8 cellular contexts compared by ENCODE assay signal in genomic region chr3:69120879-69121464, GRCh38. TPM values are rescaled to one million over a fixed set of nuclear protein-coding genes. Genes with fewer than 3 reads are reported as not detected.
DNase-seq lines count a peak whose midpoint lies in the region; ATAC-seq and TF ChIP-seq lines count a peak whose summit lies in the region.

No MANE protein-coding gene starts in this region.

- no peaks in the 10 kb centered on the region for H3K9me3 ChIP-seq in Caco-2
- H3K9me3 ChIP-seq in Peyer's patch: no peaks in the 10 kb centered on the region
- no peaks in the 10 kb centered on the region for H3K9me3 ChIP-seq in ovary
- H3K9me3 ChIP-seq in transverse colon: no peaks in the 10 kb centered on the region

- intact Hi-C loops in Caco-2 (cut with micrococcal nuclease; ENCODE audit: unreplicated experiment) (loop anchor here (1.0 kb wide), 3 partner anchors 185 to 550 kb away; no protein-coding TSS in a partner anchor), ovary (cut with DNase I) (no loop called here), transverse colon (cut with DNase I; ENCODE audit: low total_unique reads) (no loop called here)

- no peaks in the 10 kb centered on the region for H3K36me3 ChIP-seq in Caco-2 (ENCODE audit: control insufficient read depth, insufficient read depth, low read length)
- no peaks in the 10 kb centered on the region for H3K36me3 ChIP-seq in Peyer's patch
- no peaks in the 10 kb centered on the region for H3K36me3 ChIP-seq in ovary
- H3K36me3 ChIP-seq in transverse colon: no peaks in the 10 kb centered on the region

- no peak overlapping the region for H3K27ac Mint-ChIP-seq in Caco-2 (ENCODE audit: unreplicated experiment)

- H3K36me3 Mint-ChIP-seq in Caco-2 (ENCODE audit: insufficient read depth, unreplicated experiment): no peaks in the 10 kb centered on the region

- H3K4me3 ChIP-seq in Caco-2 (ENCODE audit: low read depth, low read length): no peak overlapping the region
- no peak overlapping the region for H3K4me3 ChIP-seq in Peyer's patch
- no peak overlapping the region for H3K4me3 ChIP-seq in foreskin fibroblast (ENCODE audit: low read depth in 1 of 2, low read length in 2 of 2)
- no peak overlapping the region for H3K4me3 ChIP-seq in ovary
- no peak overlapping the region for H3K4me3 ChIP-seq in transverse colon

- CTCF ChIA-PET in Caco-2 (lab: Charles Lee): interaction anchor here (0.6 to 1.4 kb wide), 4 partner anchors 42 to 265 kb away, joined by 3 to 5 read pairs (median 4); partner anchors contain the start of gene FRMD4B

- BruUV-seq in Caco-2 (replicated peaks; lab: Mats Ljungman, UMichigan): no TSS peak

- DNase-seq in Caco-2 (peak; percentile 81 to 84), HUDEP-2 (lab: John Stamatoyannopoulos, UW; ENCODE audit: unreplicated experiment in 76 of 76) (peak in 64 of 76 experiments; percentile 5 to 81 (median 47)), Peyer's patch (peak in 2 of 3 donors; percentile 85 to 95), activated T-helper 1 cell treated with Interleukin-2 at 50 U/mL for 16 hours (ENCODE audit: low read depth) (peak; percentile 59), foreskin fibroblast (peak; percentile 50 to 82), ovary (peak in 4 of 5 donors; percentile 43 to 78 (median 56)), transverse colon (peak; percentile 86)

- H3K9me3 Mint-ChIP-seq in Caco-2 (ENCODE audit: unreplicated experiment): no peaks in the 10 kb centered on the region

- no peak overlapping the region for H3K4me3 Mint-ChIP-seq in Caco-2 (ENCODE audit: unreplicated experiment)

- WGBS in ovary, 3 donors: 0 to 5% (median 3%) methylated on average over 1 of the region's 1 CpG
- WGBS in transverse colon (ENCODE audit: low coverage in 1 of 2), 2 donors: 0% methylated on average over 1 of the region's 1 CpG

- TF ChIP-seq EP300 in ovary (IDR thresholded peaks at IDR 0.05) (no peak), transverse colon (IDR thresholded peaks at IDR 0.05; ENCODE audit: low read depth) (no peak)

- H3K4me1 ChIP-seq in Caco-2: peaks cover 8% of the 10 kb centered on the region; the same call in 1 of the 2 replicates
- H3K4me1 ChIP-seq in Peyer's patch: no peaks in the 10 kb centered on the region
- H3K4me1 ChIP-seq in ovary (ENCODE audit: insufficient read depth): no peaks in the 10 kb centered on the region
- H3K4me1 ChIP-seq in transverse colon: peaks cover 0 to 3% (median 0%) of the 10 kb centered on the region in 4 donors

- no peaks in the 10 kb centered on the region for H3K27me3 Mint-ChIP-seq in Caco-2 (ENCODE audit: insufficient read depth, unreplicated experiment)

- H3K27me3 ChIP-seq in Caco-2 (replicated peaks; ENCODE audit: control insufficient read depth, insufficient read depth, low read length): no peaks in the 10 kb centered on the region
- no peaks in the 10 kb centered on the region for H3K27me3 ChIP-seq in Peyer's patch
- H3K27me3 ChIP-seq in ovary: no peaks in the 10 kb centered on the region
- H3K27me3 ChIP-seq in transverse colon: no peaks in the 10 kb centered on the region

- H3K4me1 Mint-ChIP-seq in Caco-2 (ENCODE audit: low read depth, unreplicated experiment): no peaks in the 10 kb centered on the region

- ATAC-seq in GM19467 (IDR thresholded peaks at IDR 0.05; ENCODE audit: unreplicated experiment): peak; percentile 86

- TF ChIP-seq CTCF in Caco-2 (IDR thresholded peaks at IDR 0.05; ENCODE audit: insufficient read depth in 1 of 2, low read depth in 1 of 2, low read length in 1 of 2, severe bottlenecking in 1 of 2, unreplicated experiment in 1 of 2) (peak; percentile 86 to 92), Peyer's patch (IDR thresholded peaks at IDR 0.05) (peak; percentile 81 to 93 (median 88)), foreskin fibroblast (IDR thresholded peaks at IDR 0.05; ENCODE audit: low read depth, low read length) (peak; percentile 98), ovary (IDR thresholded peaks at IDR 0.05) (peak; percentile 64 to 69 (median 68)), transverse colon (IDR thresholded peaks at IDR 0.05) (peak; percentile 77 to 96 (median 93))

- TF ChIP-seq POLR2A in Peyer's patch (IDR thresholded peaks at IDR 0.05): no peak
- no peak for TF ChIP-seq POLR2A in ovary (IDR thresholded peaks at IDR 0.05)
- no peak for TF ChIP-seq POLR2A in transverse colon (IDR thresholded peaks at IDR 0.05)

- POLR2A ChIA-PET in Caco-2 (lab: Charles Lee): no interaction called here

- no peak overlapping the region for H3K27ac ChIP-seq in Peyer's patch
- H3K27ac ChIP-seq in ovary: no peak overlapping the region
- H3K27ac ChIP-seq in transverse colon: no peak overlapping the region

- in situ Hi-C loops in transverse colon (cut with MboI; ENCODE audit: low pct_ligation_motif_present in 1 of 4, low pct_unique_long_range_greater_than_20kb in 1 of 4, low sequenced_read_pairs in 3 of 4): no loop called here

RNA-seq across cellular contexts. Expression of gene LMOD3, which starts 1.4 kb away (rescaled TPM):
- total RNA-seq in Caco-2 (2022) (not detected in 2 replicates), Peyer's patch (not detected), ovary (under 1 TPM in 1 of 7 donors, not detected in 6; 0.10 TPM), transverse colon (under 1 TPM in 1 of 4 donors, not detected in 3; 0.27 TPM)
- polyA plus RNA-seq in ovary: under 1 TPM; 0.13 to 0.36 TPM

RNA-seq across cellular contexts. Expression of gene ARL6IP5, which starts 36.2 kb away (rescaled TPM):
- total RNA-seq in Caco-2 (2022) (31.2 and 32.1 TPM in 2 replicates), Peyer's patch (10 to 100 TPM; 51.0 to 92.5 (median 82.4) TPM), ovary (100 to 1,000 TPM in 1 of 7 donors, 10 to 100 TPM in 6; 59.0 to 114 (median 77.4) TPM), transverse colon (100 to 1,000 TPM in 2 of 4 donors, 10 to 100 TPM in 2; 22.7 to 130 (median 68.0) TPM)
- 100 to 1,000 TPM in 1 of 2 donors, 10 to 100 TPM in 1; 80.7 to 197 TPM for polyA plus RNA-seq in ovary

RNA-seq across cellular contexts. Expression of gene UBA3, which starts 40.8 kb away (rescaled TPM):
- 45.7 and 49.6 TPM in 2 replicates for total RNA-seq in Caco-2 (2022)
- total RNA-seq in Peyer's patch: 10 to 100 TPM; 28.9 to 64.5 (median 59.8) TPM
- 10 to 100 TPM; 43.7 to 54.9 (median 49.5) TPM for total RNA-seq in ovary
- 10 to 100 TPM; 34.7 to 42.9 TPM for polyA plus RNA-seq in ovary
- 10 to 100 TPM; 30.6 to 86.0 (median 47.2) TPM for total RNA-seq in transverse colon
